26 cellular contexts compared by ENCODE assay signal in genomic region chr4:147571021-147571770, GRCh38.
"Had no signal": no experiment of that assay in that cellular context is flagged by ENCODE, and none has a peak within 500 bp of the region (broad histone marks: within the 10 kb centered on the region; RNA-seq: fewer than 3 reads in every experiment).

No MANE protein-coding gene starts in this region.

- H2AFZ ChIP-seq: neural progenitor cell had no signal

- H3K4me2 ChIP-seq: neural progenitor cell had no signal

- H3K9me3 ChIP-seq: ovary, psoas muscle, right atrium auricular region, thyroid gland had no signal

- H3K4me1 Mint-ChIP-seq: activated CD4-positive, alpha-beta T cell treated with anti-CD3 and anti-CD28 coated beads, Interleukin-2, amount 10 ng/mL, durations not matched to agents 7 days and 5 days; activated naive CD4-positive, alpha-beta T cell treated with anti-CD3 and anti-CD28 coated beads, Interleukin-2, amount 10 ng/mL, durations not matched to agents 7 days and 5 days; brain; neural progenitor cell had no signal

- H3K4me1 ChIP-seq: heart right ventricle, psoas muscle, thyroid gland had no signal

- H3K27ac ChIP-seq: heart right ventricle, neural progenitor cell, ovary, psoas muscle, right atrium auricular region, thyroid gland, WERI-Rb-1 had no signal

- H3K27me3 ChIP-seq: heart right ventricle, neural progenitor cell, ovary, right atrium auricular region, thyroid gland had no signal

- H3K27ac Mint-ChIP-seq: activated CD4-positive, alpha-beta T cell treated with anti-CD3 and anti-CD28 coated beads, Interleukin-2, amount 10 ng/mL, durations not matched to agents 7 days and 5 days; activated CD8-positive, alpha-beta memory T cell treated with anti-CD3 and anti-CD28 coated beads, Interleukin-2, amount 10 ng/mL, durations not matched to agents 7 days and 5 days; activated CD8-positive, alpha-beta T cell treated with anti-CD3 and anti-CD28 coated beads for 36 hours; activated naive CD4-positive, alpha-beta T cell treated with anti-CD3 and anti-CD28 coated beads, Interleukin-2, amount 10 ng/mL, durations not matched to agents 7 days and 5 days; dendritic cell treated with granulocyte-macrophage colony-stimulating factor and Interleukin-4, amounts not matched to agents 40 ng/mL and 50 ng/mL, for 4 days; mesothelial cell of epicardium; naive thymus-derived CD8-positive, alpha-beta T cell; neural progenitor cell had no signal

- H3K4me3 ChIP-seq: heart right ventricle, lung, neural progenitor cell, ovary, psoas muscle, right atrium auricular region, thyroid gland had no signal

- H3K9me3 Mint-ChIP-seq: activated CD8-positive, alpha-beta T cell treated with anti-CD3 and anti-CD28 coated beads for 36 hours; activated naive CD4-positive, alpha-beta T cell treated with anti-CD3 and anti-CD28 coated beads, Interleukin-2, amount 10 ng/mL, durations not matched to agents 7 days and 5 days; dendritic cell treated with granulocyte-macrophage colony-stimulating factor and Interleukin-4, amounts not matched to agents 40 ng/mL and 50 ng/mL, for 4 days; neural progenitor cell had no signal

- H3K27me3 Mint-ChIP-seq: activated naive CD4-positive, alpha-beta T cell treated with anti-CD3 and anti-CD28 coated beads, Interleukin-2, amount 10 ng/mL, durations not matched to agents 7 days and 5 days had no signal

- H3K36me3 Mint-ChIP-seq: activated CD8-positive, alpha-beta memory T cell treated with anti-CD3 and anti-CD28 coated beads, Interleukin-2, amount 10 ng/mL, durations not matched to agents 7 days and 5 days; activated naive CD4-positive, alpha-beta T cell treated with anti-CD3 and anti-CD28 coated beads, Interleukin-2, amount 10 ng/mL, durations not matched to agents 7 days and 5 days; brain; neural progenitor cell had no signal

- ATAC-seq: activated CD8-positive, alpha-beta memory T cell treated with anti-CD3 and anti-CD28 coated beads, Interleukin-2, amount 10 ng/mL, durations not matched to agents 7 days and 5 days; activated CD8-positive, alpha-beta T cell treated with anti-CD3 and anti-CD28 coated beads for 36 hours; heart right ventricle; left lobe of liver; naive thymus-derived CD8-positive, alpha-beta T cell; psoas muscle had no signal

- H3K4me3 Mint-ChIP-seq: activated CD4-positive, alpha-beta T cell treated with anti-CD3 and anti-CD28 coated beads, Interleukin-2, amount 10 ng/mL, durations not matched to agents 7 days and 5 days; activated CD8-positive, alpha-beta memory T cell treated with anti-CD3 and anti-CD28 coated beads, Interleukin-2, amount 10 ng/mL, durations not matched to agents 7 days and 5 days; activated CD8-positive, alpha-beta T cell treated with anti-CD3 and anti-CD28 coated beads for 36 hours; activated naive CD4-positive, alpha-beta T cell treated with anti-CD3 and anti-CD28 coated beads, Interleukin-2, amount 10 ng/mL, durations not matched to agents 7 days and 5 days; brain; dendritic cell treated with granulocyte-macrophage colony-stimulating factor and Interleukin-4, amounts not matched to agents 40 ng/mL and 50 ng/mL, for 4 days; mesothelial cell of epicardium; naive thymus-derived CD8-positive, alpha-beta T cell; neural progenitor cell had no signal

- DNase-seq: activated CD4-positive, alpha-beta T cell treated with anti-CD3 and anti-CD28 coated beads, Interleukin-2, amount 10 ng/mL, durations not matched to agents 7 days and 5 days; activated CD4-positive, CD25-positive, alpha-beta regulatory T cell treated with anti-CD3 and anti-CD28 coated beads, Interleukin-2, amount 50 U/mL, for 72 hours; activated CD8-positive, alpha-beta memory T cell treated with anti-CD3 and anti-CD28 coated beads, Interleukin-2, amount 10 ng/mL, durations not matched to agents 7 days and 5 days; activated CD8-positive, alpha-beta T cell treated with anti-CD3 and anti-CD28 coated beads for 36 hours; activated effector memory CD4-positive, alpha-beta T cell treated with anti-CD3 and anti-CD28 coated beads, Interleukin-2, amount 50 U/mL, for 16 hours; activated naive CD4-positive, alpha-beta T cell treated with anti-CD3 and anti-CD28 coated beads, Interleukin-2, amount 10 ng/mL, durations not matched to agents 7 days and 5 days; activated T-cell treated with anti-CD3 and anti-CD28 coated beads for 4 hours; amygdala; caudate nucleus; effector CD4-positive, alpha-beta T cell; heart right ventricle; kidney; naive thymus-derived CD8-positive, alpha-beta T cell; ovary; psoas muscle; stimulated activated CD4-positive, alpha-beta T cell treated with anti-CD3 and anti-CD28 coated beads, Interleukin-4, amount 100 ng/mL, for 24 hours; stimulated activated naive CD4-positive, alpha-beta T cell treated with Interleukin-2 at 50 U/mL for 16 hours; thyroid gland; WERI-Rb-1 had no signal

- H3K9ac ChIP-seq: neural progenitor cell had no signal

- H3K36me3 ChIP-seq: heart right ventricle, neural progenitor cell, ovary, right atrium auricular region, thyroid gland, WERI-Rb-1 had no signal
